ENCODE assay signal across 10 cellular contexts in the genomic region with DNA sequence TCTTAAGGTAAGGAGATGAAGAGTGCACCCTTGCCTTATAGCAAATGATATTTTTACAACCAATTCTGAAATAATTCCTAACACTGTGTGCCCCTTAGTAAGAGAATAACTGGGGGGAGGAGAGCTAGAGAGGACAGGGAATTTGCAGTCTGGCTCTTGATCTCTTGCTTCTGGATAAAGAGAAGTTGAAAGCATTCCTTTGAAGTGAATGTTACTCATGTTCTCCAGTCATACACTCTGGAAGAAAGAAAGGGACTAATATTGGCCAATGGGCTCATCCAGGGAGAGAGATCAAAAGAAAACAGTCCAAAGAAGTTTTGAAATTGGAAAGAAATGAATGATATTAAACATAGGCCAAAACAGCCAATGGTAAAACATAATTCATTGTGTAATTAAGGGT. TPM values are rescaled to one million over a fixed set of nuclear protein-coding genes. Genes with fewer than 3 reads are reported as not detected.
A peak's percentile ranks its signal among the peaks of the same experiment; 100 is the strongest.
DNase-seq lines count a peak whose midpoint lies in the region; ATAC-seq, FAIRE-seq and TF ChIP-seq lines count a peak whose summit lies in the region.
"Had no signal": no experiment of that assay in that cellular context is flagged by ENCODE, and none has a peak within 500 bp of the region (broad histone marks: within the 10 kb centered on the region; RNA-seq: fewer than 3 reads in every experiment).

No MANE protein-coding gene starts in this region.

- in situ Hi-C loops in HAP-1 (cut with MboI; ENCODE audit: low sequenced_read_pairs), result no loop called here

- TF ChIP-seq CTCF in AG04449 (IDR thresholded peaks at IDR 0.05; ENCODE audit: insufficient read depth, low read length, missing control alignments) (no peak), ascending aorta (IDR thresholded peaks at IDR 0.05) (no peak), upper lobe of right lung (IDR thresholded peaks at IDR 0.05) (no peak)

- no peak for ATAC-seq in GM21717 (IDR thresholded peaks at IDR 0.05; ENCODE audit: unreplicated experiment)
- ATAC-seq in upper lobe of right lung, result no peak
- ATAC-seq in GM19351 (IDR thresholded peaks at IDR 0.05; ENCODE audit: unreplicated experiment), result no peak

- intact Hi-C loops in ascending aorta (cut with DNase I) (no loop called here), upper lobe of right lung (cut with DNase I) (no loop called here)

- H3K4me1 ChIP-seq in ascending aorta, result peaks cover 12 to 41% of the 10 kb centered on the region in 2 donors
- no peaks in the 10 kb centered on the region for H3K4me1 ChIP-seq in upper lobe of right lung
- H3K4me1 ChIP-seq in HAP-1, result peaks cover 9% of the 10 kb centered on the region

- no peaks in the 10 kb centered on the region for H3K27me3 ChIP-seq in ascending aorta
- no peaks in the 10 kb centered on the region for H3K27me3 ChIP-seq in upper lobe of right lung
- H3K27me3 ChIP-seq in HAP-1 (ENCODE audit: low read depth), result no peaks in the 10 kb centered on the region

- no peak for TF ChIP-seq POLR2A in H54 (IDR thresholded peaks at IDR 0.05; ENCODE audit: low read depth, low read length)

- FAIRE-seq in H54 (lab: Jason Lieb, UNC), result peak; percentile 55

- CTCF ChIA-PET in AG04449 (lab: Yijun Ruan, JAX), result interaction anchor here (2.9 kb wide), 1 partner anchor 12 kb away, joined by 13 read pairs; no protein-coding TSS in a partner anchor

- H3K9me3 ChIP-seq in ascending aorta (no peaks in the 10 kb centered on the region), upper lobe of right lung (no peaks in the 10 kb centered on the region), HAP-1 (no peaks in the 10 kb centered on the region)

- H3K36me3 ChIP-seq in ascending aorta (no peaks in the 10 kb centered on the region), upper lobe of right lung (no peaks in the 10 kb centered on the region), HAP-1 (replicated peaks) (peaks cover 5% of the 10 kb centered on the region)

- H3K4me3 ChIP-seq in AG04449 (ENCODE audit: low read depth, low read length) (no peak overlapping the region), ascending aorta (no peak overlapping the region), upper lobe of right lung (no peak overlapping the region), HAP-1 (no peak overlapping the region)
- H3K4me3 ChIP-seq: dorsolateral prefrontal cortex had no signal

- POLR2A ChIA-PET in AG04449 (lab: Yijun Ruan, JAX), result interaction anchor here (0.8 kb wide), 1 partner anchor 13 kb away, joined by 3 read pairs; no protein-coding TSS in a partner anchor

- DNase-seq in AG04449 (ENCODE audit: low read depth, low spot score) (peak; percentile 24), H54 (ENCODE audit: insufficient read length, low spot score) (no peak), ascending aorta (ENCODE audit: low spot score in 2 of 2) (no peak), kidney glomerular epithelial cell (lab: John Stamatoyannopoulos, UW) (peak; percentile 68), upper lobe of right lung (no peak), HAP-1 (ENCODE audit: low spot score in 2 of 2) (no peak)
- DNase-seq: dorsolateral prefrontal cortex, left cardiac atrium had no signal

- H3K27ac ChIP-seq in ascending aorta (peak overlapping the region; percentile 21 to 66), upper lobe of right lung (no peak overlapping the region)
- H3K27ac ChIP-seq: dorsolateral prefrontal cortex had no signal

RNA-seq across cellular contexts. Expression of gene C12orf75, which starts 25.3 kb away (rescaled TPM):
- 56.5 TPM for total RNA-seq in ascending aorta
- 5.9 TPM for total RNA-seq in upper lobe of right lung

Comparison
In these comparisons a context has a peak if more than half of its experiments do, and no peak if none do; other contexts are left out.
1. DNase-seq: peak in AG04449 (single experiment) and kidney glomerular epithelial cell (single experiment); none in H54 (single experiment), ascending aorta (0 of 2), upper lobe of right lung (single experiment) and HAP-1 (0 of 2).